ENCODE assay signal across 24 cellular contexts in the genomic region with DNA sequence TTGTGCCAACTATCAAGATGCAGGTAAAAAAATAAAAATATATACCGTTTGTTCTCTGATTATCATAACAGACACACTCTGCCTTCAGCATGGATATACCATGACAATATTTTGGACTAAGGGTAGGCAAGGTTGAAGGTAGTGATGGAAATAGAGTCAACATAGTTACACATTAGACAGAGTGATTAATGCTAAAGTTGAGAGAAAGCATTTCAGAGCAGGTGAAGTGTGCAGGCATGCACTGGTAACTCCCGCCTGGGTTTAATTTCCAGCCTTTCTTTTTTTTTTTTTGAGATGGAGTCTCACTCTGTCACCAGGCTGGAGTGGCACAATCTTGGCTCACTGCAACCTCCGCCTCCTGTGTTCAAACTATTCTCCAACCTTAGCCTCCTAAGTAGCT.
"Had no signal": no experiment of that assay in that cellular context is flagged by ENCODE, and none has a peak within 500 bp of the region (broad histone marks: within the 10 kb centered on the region; RNA-seq: fewer than 3 reads in every experiment).

No MANE protein-coding gene starts in this region.

- FAIRE-seq: pancreas, small intestine had no signal

- ATAC-seq: naive thymus-derived CD8-positive, alpha-beta T cell; natural killer cell treated with Interleukin-12 subunit alpha and Interleukin-12 subunit beta and Interleukin-15 and Interleukin-18, amount 100 ng/mL, for 72 hours; pancreas; right cardiac atrium; right lobe of liver; stimulated activated effector memory CD8-positive, alpha-beta T cell treated with anti-CD3 and anti-CD28 coated beads, Interleukin-12 subunit alpha, Interleukin-12 subunit beta, amount 100 ng/mL, for 72 hours; stimulated activated naive B cell treated with anti-CD40 and anti-IgM and Interleukin-4, amounts not matched to agents 10 μg/mL and 1 μg/mL and 100 μg/mL, for 72 hours; upper lobe of right lung had no signal

- H3K36me3 ChIP-seq: neutrophil, pancreas, prostate gland, right lobe of liver, sigmoid colon, stomach, thoracic aorta, thyroid gland, tibial nerve, upper lobe of right lung, uterus had no signal

- H3K4me1 ChIP-seq: pancreas, prostate gland, right lobe of liver, sigmoid colon, stomach, thyroid gland, tibial nerve, upper lobe of right lung, uterus had no signal

- DNase-seq: naive thymus-derived CD8-positive, alpha-beta T cell; nephron progenitor cell; nucleus accumbens; pancreas; right cardiac atrium; right lobe of liver; sigmoid colon; small intestine; stimulated activated CD4-positive, alpha-beta T cell treated with anti-CD3 and anti-CD28 coated beads, Interleukin-15, amount 100 ng/mL, for 24 hours; stimulated activated CD4-positive, alpha-beta T cell treated with anti-CD3 and anti-CD28 coated beads, Interleukin-2, amount 100 ng/mL, for 24 hours; stimulated activated CD4-positive, alpha-beta T cell treated with anti-CD3 and anti-CD28 coated beads, Interleukin-2, amount 100 ng/mL, for 48 hours; stimulated activated CD4-positive, alpha-beta T cell treated with anti-CD3 and anti-CD28 coated beads, Interleukin-4, amount 100 ng/mL, for 24 hours; stimulated activated naive B cell treated with anti-CD40 and anti-IgM and Interleukin-4, amounts not matched to agents 10 μg/mL and 1 μg/mL and 100 μg/mL, for 72 hours; stimulated activated naive CD4-positive, alpha-beta T cell treated with Interleukin-2 at 50 U/mL for 16 hours; stomach; thyroid gland; upper lobe of right lung; uterus had no signal

- H3K4me3 ChIP-seq: pancreas, prostate gland, right lobe of liver, sigmoid colon, stomach, thoracic aorta, thyroid gland, tibial nerve, upper lobe of right lung, uterus had no signal

- H3K9me3 ChIP-seq: neutrophil, pancreas, prostate gland, right lobe of liver, sigmoid colon, stomach, thoracic aorta, thyroid gland, tibial nerve, upper lobe of right lung, uterus had no signal

- H3K27ac ChIP-seq: neutrophil, pancreas, prostate gland, right lobe of liver, sigmoid colon, stomach, thoracic aorta, thyroid gland, tibial nerve, upper lobe of right lung, uterus had no signal

- H3K27me3 ChIP-seq: neutrophil, pancreas, sigmoid colon, thyroid gland, tibial nerve, upper lobe of right lung, uterus had no signal
